22 cellular contexts compared by ENCODE assay signal in the genomic region with DNA sequence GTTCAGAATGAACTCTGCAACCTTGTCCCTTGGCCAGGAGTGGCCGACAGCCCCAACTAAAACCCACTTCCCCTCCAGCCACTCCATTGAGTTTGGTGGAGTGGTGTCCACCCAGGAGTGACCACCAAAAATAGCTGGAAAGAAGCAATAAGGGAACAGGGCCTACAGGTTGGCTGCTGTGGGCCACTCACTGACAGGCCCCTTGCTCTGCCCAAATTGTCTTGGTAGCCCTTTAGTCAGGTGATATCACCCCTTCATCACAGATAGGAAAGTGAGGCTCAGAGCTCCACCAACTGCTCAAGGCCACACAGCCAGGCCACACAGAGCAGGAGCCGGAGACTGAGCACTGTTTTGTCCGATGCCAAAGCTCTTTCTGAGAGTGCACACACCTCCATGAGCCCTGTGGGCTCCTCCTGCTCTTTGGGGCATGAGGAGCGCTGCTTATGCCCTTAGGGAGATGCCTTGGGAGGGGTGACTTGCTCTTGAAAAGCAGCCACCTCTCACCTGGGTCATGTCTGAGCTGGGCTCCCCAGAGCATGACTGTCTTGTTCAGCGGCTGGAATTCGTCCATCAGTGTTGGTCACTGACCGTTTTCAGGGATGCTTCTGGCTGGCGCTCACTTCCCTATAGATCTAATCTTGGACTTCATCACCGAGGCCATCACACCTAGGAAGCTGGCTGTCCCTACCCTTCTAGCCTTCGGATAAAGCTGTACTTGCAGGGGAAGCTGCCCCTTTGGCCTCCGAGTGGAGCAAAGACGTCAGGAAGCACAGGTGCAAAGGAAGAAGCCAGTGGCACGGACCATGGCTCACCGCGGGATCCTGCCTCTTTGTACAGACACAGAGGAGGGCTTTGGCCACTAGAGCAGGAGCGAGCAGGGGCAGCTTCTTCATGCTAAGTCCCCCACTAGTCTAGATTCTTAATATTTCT.
"Had no signal": no experiment of that assay in that cellular context is flagged by ENCODE, and none has a peak within 500 bp of the region (broad histone marks: within the 10 kb centered on the region; RNA-seq: fewer than 3 reads in every experiment).

No MANE protein-coding gene starts in this region.

- H3K27ac Mint-ChIP-seq: activated CD4-positive, alpha-beta memory T cell treated with anti-CD3 and anti-CD28 coated beads for 36 hours; activated naive CD8-positive, alpha-beta T cell; activated T-helper 1 cell treated with anti-CD3 and anti-CD28 coated beads, Interleukin-12 subunit alpha, Interleukin-12 subunit beta, Interleukin-2, Interleukin-4 antibody, amounts not matched to agents 30 ng/mL and 10 ng/mL and 1 ng/mL, durations not matched to agents 14 hours and 24 hours and 36 hours; endodermal cell; memory B cell; progenitor cell of endocrine pancreas; T-helper 17 cell had no signal

- H3K4me3 ChIP-seq: adrenal gland, breast epithelium, colonic mucosa, gastroesophageal sphincter, mucosa of descending colon had no signal

- H3K9me3 ChIP-seq: adrenal gland, breast epithelium, colonic mucosa, gastroesophageal sphincter, mucosa of descending colon had no signal

- H3K4me1 Mint-ChIP-seq: endodermal cell, T-helper 17 cell had no signal

- H3K36me3 ChIP-seq: adrenal gland, breast epithelium, colonic mucosa, gastroesophageal sphincter had no signal

- H3K36me3 Mint-ChIP-seq: activated CD4-positive, alpha-beta memory T cell treated with anti-CD3 and anti-CD28 coated beads for 36 hours had no signal

- H3K27ac ChIP-seq: adrenal gland, breast epithelium, colonic mucosa, gastroesophageal sphincter had no signal

- H3K4me1 ChIP-seq: breast epithelium, colonic mucosa, gastroesophageal sphincter had no signal

- ATAC-seq: gastroesophageal sphincter; left colon; mucosa of descending colon; stimulated activated naive CD8-positive, alpha-beta T cell treated with anti-CD3 and anti-CD28 coated beads, Interleukin-15, Interleukin-2, amounts not matched to agents 100 U/mL and 50 U/mL, for 24 hours; T-helper 17 cell had no signal

- H3K27me3 Mint-ChIP-seq: activated CD4-positive, alpha-beta memory T cell treated with anti-CD3 and anti-CD28 coated beads for 36 hours; activated naive CD8-positive, alpha-beta T cell had no signal

- DNase-seq: activated CD4-positive, alpha-beta memory T cell treated with anti-CD3 and anti-CD28 coated beads for 36 hours; activated CD4-positive, alpha-beta T cell treated with anti-CD3 and anti-CD28 coated beads for 48 hours; activated CD4-positive, CD25-positive, alpha-beta regulatory T cell; colonic mucosa; endodermal cell; hypothalamus; left colon; mucosa of descending colon; occipital lobe; retina; stimulated activated CD4-positive, alpha-beta T cell treated with anti-CD3 and anti-CD28 coated beads, Interleukin-12 subunit alpha, Interleukin-12 subunit beta, amount 100 ng/mL, for 4 hours; stimulated activated CD4-positive, alpha-beta T cell treated with anti-CD3 and anti-CD28 coated beads, Interleukin-4, amount 100 ng/mL, for 4 hours; stimulated activated naive CD8-positive, alpha-beta T cell treated with anti-CD3 and anti-CD28 coated beads, Interleukin-15, Interleukin-2, amounts not matched to agents 100 U/mL and 50 U/mL, for 24 hours; SW 1271; T-helper 17 cell had no signal

- H3K4me3 Mint-ChIP-seq: activated CD4-positive, alpha-beta memory T cell treated with anti-CD3 and anti-CD28 coated beads for 36 hours; activated naive CD8-positive, alpha-beta T cell; activated T-helper 1 cell treated with anti-CD3 and anti-CD28 coated beads, Interleukin-12 subunit alpha, Interleukin-12 subunit beta, Interleukin-2, Interleukin-4 antibody, amounts not matched to agents 30 ng/mL and 10 ng/mL and 1 ng/mL, durations not matched to agents 14 hours and 24 hours and 36 hours; endodermal cell; memory B cell; T-helper 17 cell had no signal

- H3K27me3 ChIP-seq: adrenal gland, breast epithelium, colonic mucosa had no signal
